In genomic region chr22:26746311-26746710, GRCh38 we compare ENCODE assay signal across 1 cellular context.
TF ChIP-seq lines count a peak whose summit lies in the region.

No MANE protein-coding gene starts in this region.

TF ChIP-seq in A549, 52 proteins besides CTCF, POLR2A, EP300 and RAD21 (continued from another document):
- TF ChIP-seq E2F6 (IDR thresholded peaks at IDR 0.05; ENCODE audit: borderline replicate concordance, low read depth) (no peak), NFE2L2 (conservative IDR thresholded peaks at IDR 0.05; ENCODE audit: low read length) (no peak), REST (IDR thresholded peaks at IDR 0.05) (no peak)
